In genomic region chr7:130888017-130888371, GRCh38 we compare ENCODE assay signal across 8 cellular contexts.
A peak's percentile ranks its signal among the peaks of the same experiment; 100 is the strongest.
DNase-seq lines count a peak whose midpoint lies in the region; ATAC-seq and TF ChIP-seq lines count a peak whose summit lies in the region.

No MANE protein-coding gene starts in this region.

- WGBS in esophagus squamous epithelium, 2 donors, result 83 to 87% methylated on average over 11 of the region's 11 CpGs
- whole genome bisulfite sequencing in smooth muscle cell (ENCODE audit: low lambda C conversion rate), result 18% methylated on average over 11 of the region's 11 CpGs

- DNase-seq in activated CD4-positive, alpha-beta T cell treated with anti-CD3 and anti-CD28 coated beads for 36 hours, result no peak
- DNase-seq in activated CD4-positive, alpha-beta T cell treated with anti-CD3 and anti-CD28 coated beads, Interleukin-2, amount 50 U/mL, for 48 hours, result no peak
- DNase-seq in T-helper 17 cell (no peak), esophagus squamous epithelium (lab: John Stamatoyannopoulos, UW) (no peak), smooth muscle cell (lab: John Stamatoyannopoulos, UW; ENCODE audit: unreplicated experiment) (no peak), NCI-H2196 (lab: John Stamatoyannopoulos, UW; ENCODE audit: unreplicated experiment) (no peak)

- peaks cover 32 to 93% (median 72%) of the 10 kb centered on the region in 3 donors for H3K4me1 ChIP-seq in esophagus squamous epithelium
- peaks cover 28% of the 10 kb centered on the region for H3K4me1 ChIP-seq in smooth muscle cell (ENCODE audit: low read depth)

- H3K27ac Mint-ChIP-seq in activated CD4-positive, alpha-beta T cell treated with anti-CD3 and anti-CD28 coated beads for 36 hours, result peak overlapping the region; percentile 76
- peak overlapping the region; percentile 93 for H3K27ac Mint-ChIP-seq in T-helper 17 cell

- intact Hi-C loops in activated CD4-positive, alpha-beta T cell treated with anti-CD3 and anti-CD28 coated beads for 36 hours (cut with DNase I, micrococcal nuclease), result no loop called here
- intact Hi-C loops in esophagus squamous epithelium (cut with DNase I), result loop anchor here (5.0 kb wide), 1 partner anchor 104 kb away; no protein-coding TSS in a partner anchor

- no peaks in the 10 kb centered on the region for H3K9me3 Mint-ChIP-seq in activated CD4-positive, alpha-beta T cell treated with anti-CD3 and anti-CD28 coated beads for 36 hours (ENCODE audit: low read depth)

- H3K36me3 ChIP-seq in esophagus squamous epithelium (peaks cover 0 to 46% (median 0%) of the 10 kb centered on the region in 3 donors), smooth muscle cell (ENCODE audit: low read depth) (no peaks in the 10 kb centered on the region)

- H3K9me3 ChIP-seq in T-helper 17 cell (ENCODE audit: control insufficient read depth, low read length, poor library complexity, severe bottlenecking) (no peaks in the 10 kb centered on the region), esophagus squamous epithelium (no peaks in the 10 kb centered on the region), smooth muscle cell (replicated peaks; ENCODE audit: low read depth) (no peaks in the 10 kb centered on the region)

- H3K4me3 ChIP-seq in esophagus squamous epithelium, result no peak overlapping the region
- H3K4me3 ChIP-seq in smooth muscle cell, result no peak overlapping the region

- H3K9ac ChIP-seq in smooth muscle cell (ENCODE audit: low read depth), result peak overlapping the region; percentile 70

- H3K27me3 Mint-ChIP-seq in activated CD4-positive, alpha-beta T cell treated with anti-CD3 and anti-CD28 coated beads for 36 hours, result no peaks in the 10 kb centered on the region
- no peaks in the 10 kb centered on the region for H3K27me3 Mint-ChIP-seq in T-helper 17 cell

- no peak overlapping the region for H3K4me3 Mint-ChIP-seq in activated CD4-positive, alpha-beta T cell treated with anti-CD3 and anti-CD28 coated beads for 36 hours
- H3K4me3 Mint-ChIP-seq in T-helper 17 cell, result peak overlapping the region; percentile 81

- H2AFZ ChIP-seq in smooth muscle cell (ENCODE audit: low read depth), result no peak overlapping the region

- peaks cover 55% of the 10 kb centered on the region for H3K4me1 Mint-ChIP-seq in activated CD4-positive, alpha-beta T cell treated with anti-CD3 and anti-CD28 coated beads for 36 hours
- H3K4me1 Mint-ChIP-seq in T-helper 17 cell, result peaks cover 48% of the 10 kb centered on the region

- no peak for TF ChIP-seq CTCF in esophagus squamous epithelium (IDR thresholded peaks at IDR 0.05)
- no peak for TF ChIP-seq CTCF in smooth muscle cell (IDR thresholded peaks at IDR 0.05; ENCODE audit: borderline replicate concordance, insufficient read depth, poor library complexity, severe bottlenecking)

- H3F3A ChIP-seq in smooth muscle cell (ENCODE audit: low read depth), result peaks cover 43% of the 10 kb centered on the region

- H3K4me2 ChIP-seq in smooth muscle cell, result peak overlapping the region; percentile 70

- TF ChIP-seq POLR2A in esophagus squamous epithelium (IDR thresholded peaks at IDR 0.05), result no peak

- peaks cover 39% of the 10 kb centered on the region for H3K79me2 ChIP-seq in smooth muscle cell (ENCODE audit: low read depth)

- ATAC-seq in activated CD4-positive, alpha-beta T cell treated with anti-CD3 and anti-CD28 coated beads for 36 hours, result no peak
- ATAC-seq in T-helper 17 cell, result peak; percentile 13
- no peak for ATAC-seq in HG03439 (IDR thresholded peaks at IDR 0.05; ENCODE audit: unreplicated experiment)
- ATAC-seq in GM21723 (IDR thresholded peaks at IDR 0.05; ENCODE audit: unreplicated experiment), result no peak

- CTCF ChIA-PET in activated CD4-positive, alpha-beta T cell treated with anti-CD3 and anti-CD28 coated beads for 36 hours (lab: Charles Lee), result interaction anchor here (1.1 kb wide), 1 partner anchor 9 kb away, joined by 3 read pairs; no protein-coding TSS in a partner anchor

- POLR2A ChIA-PET in activated CD4-positive, alpha-beta T cell treated with anti-CD3 and anti-CD28 coated beads for 36 hours (lab: Charles Lee), result no interaction called here

- H4K20me1 ChIP-seq in smooth muscle cell (ENCODE audit: low read depth), result no peaks in the 10 kb centered on the region

- H3K27ac ChIP-seq in esophagus squamous epithelium, result peak overlapping the region; percentile 64 to 86 (median 76)
- peak overlapping the region; percentile 93 for H3K27ac ChIP-seq in smooth muscle cell (ENCODE audit: low read depth)

- H3K27me3 ChIP-seq in esophagus squamous epithelium (no peaks in the 10 kb centered on the region), smooth muscle cell (ENCODE audit: low read depth) (no peaks in the 10 kb centered on the region)

- H3K36me3 Mint-ChIP-seq in activated CD4-positive, alpha-beta T cell treated with anti-CD3 and anti-CD28 coated beads for 36 hours (ENCODE audit: low read depth), result peaks cover 80% of the 10 kb centered on the region
- peaks cover 2% of the 10 kb centered on the region for H3K36me3 Mint-ChIP-seq in T-helper 17 cell (ENCODE audit: low read depth)
